19 cellular contexts compared by ENCODE assay signal in genomic region chr14:20179880-20180279, GRCh38. TPM values are rescaled to one million over a fixed set of nuclear protein-coding genes. Genes with fewer than 3 reads are reported as not detected.
"Had no signal": no experiment of that assay in that cellular context is flagged by ENCODE, and none has a peak within 500 bp of the region (broad histone marks: within the 10 kb centered on the region; RNA-seq: fewer than 3 reads in every experiment).

No MANE protein-coding gene starts in this region.

- H3K9me3 ChIP-seq: testis had no signal

- H3K27ac Mint-ChIP-seq: activated naive CD4-positive, alpha-beta T cell treated with anti-CD3 and anti-CD28 coated beads, Interleukin-2, amount 50 U/mL, for 72 hours; stimulated activated naive CD8-positive, alpha-beta T cell treated with anti-CD3 and anti-CD28 coated beads, Interleukin-15, amount 100 ng/mL, for 72 hours; T-helper 17 cell had no signal

- H3K4me1 ChIP-seq: testis had no signal

- H3K9me3 Mint-ChIP-seq: activated naive CD4-positive, alpha-beta T cell treated with anti-CD3 and anti-CD28 coated beads, Interleukin-2, amount 50 U/mL, for 72 hours; activated T-cell treated with anti-CD3 and anti-CD28 coated beads, Interleukin-2, amount 50 U/mL, for 4 hours; stimulated activated naive CD8-positive, alpha-beta T cell treated with anti-CD3 and anti-CD28 coated beads, Interleukin-15, amount 100 ng/mL, for 72 hours had no signal

- H3K4me3 Mint-ChIP-seq: activated T-cell treated with anti-CD3 and anti-CD28 coated beads, Interleukin-2, amount 50 U/mL, for 4 hours; stimulated activated naive CD8-positive, alpha-beta T cell treated with anti-CD3 and anti-CD28 coated beads, Interleukin-15, amount 100 ng/mL, for 72 hours; T-helper 17 cell had no signal

- ATAC-seq: activated naive CD4-positive, alpha-beta T cell treated with anti-CD3 and anti-CD28 coated beads, Interleukin-2, amount 50 U/mL, for 72 hours; activated T-cell treated with anti-CD3 and anti-CD28 coated beads, Interleukin-2, amount 50 U/mL, for 4 hours; stimulated activated naive CD8-positive, alpha-beta T cell treated with anti-CD3 and anti-CD28 coated beads, Interleukin-15, amount 100 ng/mL, for 72 hours; T-helper 17 cell had no signal

- H3K4me1 Mint-ChIP-seq: stimulated activated naive CD8-positive, alpha-beta T cell treated with anti-CD3 and anti-CD28 coated beads, Interleukin-15, amount 100 ng/mL, for 72 hours had no signal

- H3K27me3 ChIP-seq: brain microvascular endothelial cell, testis had no signal

- H3K4me3 ChIP-seq: testis had no signal

- H3K36me3 Mint-ChIP-seq: activated naive CD4-positive, alpha-beta T cell treated with anti-CD3 and anti-CD28 coated beads, Interleukin-2, amount 50 U/mL, for 72 hours had no signal

- H3K36me3 ChIP-seq: brain microvascular endothelial cell had no signal

- H3K27ac ChIP-seq: brain microvascular endothelial cell, testis had no signal

- DNase-seq: activated CD4-positive, alpha-beta T cell treated with anti-CD3 and anti-CD28 coated beads, Interleukin-2, amount 50 U/mL, for 4 hours; activated effector memory CD4-positive, alpha-beta T cell treated with anti-CD3 and anti-CD28 coated beads, Interleukin-2, amount 50 U/mL, for 16 hours; activated T-cell treated with anti-CD3 and anti-CD28 coated beads, Interleukin-2, amount 50 U/mL, for 4 hours; brain microvascular endothelial cell; left cardiac atrium; mesendoderm; stimulated activated CD4-positive, alpha-beta T cell treated with anti-CD3 and anti-CD28 coated beads, Interleukin-15, amount 100 ng/mL, for 24 hours; stimulated activated CD4-positive, alpha-beta T cell treated with anti-CD3 and anti-CD28 coated beads, Interleukin-4, amount 100 ng/mL, for 24 hours; stimulated activated naive CD8-positive, alpha-beta T cell treated with anti-CD3 and anti-CD28 coated beads, Interleukin-15, amount 100 ng/mL, for 72 hours; T-helper 17 cell had no signal

RNA-seq across cellular contexts. Expression of gene OR11G2, which starts 10.8 kb away (rescaled TPM):
- total RNA-seq: activated naive CD4-positive, alpha-beta T cell treated with anti-CD3 and anti-CD28 coated beads, Interleukin-2, amount 50 U/mL, for 72 hours; activated T-cell treated with anti-CD3 and anti-CD28 coated beads, Interleukin-2, amount 50 U/mL, for 4 hours; cerebellum; dermis microvascular lymphatic vessel endothelial cell; left cardiac atrium; osteoblast; skeletal muscle tissue; T-helper 17 cell; testis; urinary bladder had no signal
- polyA plus RNA-seq: esophagus, neural cell, urinary bladder had no signal

RNA-seq across cellular contexts. Expression of gene OR4N5, which starts 41.3 kb away (rescaled TPM):
- total RNA-seq: activated naive CD4-positive, alpha-beta T cell treated with anti-CD3 and anti-CD28 coated beads, Interleukin-2, amount 50 U/mL, for 72 hours; activated T-cell treated with anti-CD3 and anti-CD28 coated beads, Interleukin-2, amount 50 U/mL, for 4 hours; cerebellum; dermis microvascular lymphatic vessel endothelial cell; left cardiac atrium; osteoblast; skeletal muscle tissue; T-helper 17 cell; testis; urinary bladder had no signal
- polyA plus RNA-seq: esophagus, neural cell, urinary bladder had no signal

RNA-seq across cellular contexts. Expression of gene OR11H6, which starts 43.6 kb away (rescaled TPM):
- total RNA-seq: activated naive CD4-positive, alpha-beta T cell treated with anti-CD3 and anti-CD28 coated beads, Interleukin-2, amount 50 U/mL, for 72 hours; activated T-cell treated with anti-CD3 and anti-CD28 coated beads, Interleukin-2, amount 50 U/mL, for 4 hours; cerebellum; dermis microvascular lymphatic vessel endothelial cell; left cardiac atrium; osteoblast; skeletal muscle tissue; T-helper 17 cell; testis; urinary bladder had no signal
- polyA plus RNA-seq: esophagus, neural cell, urinary bladder had no signal

RNA-seq across cellular contexts. Expression of gene OR11H7, which starts 48.9 kb away (rescaled TPM):
- total RNA-seq: activated naive CD4-positive, alpha-beta T cell treated with anti-CD3 and anti-CD28 coated beads, Interleukin-2, amount 50 U/mL, for 72 hours; activated T-cell treated with anti-CD3 and anti-CD28 coated beads, Interleukin-2, amount 50 U/mL, for 4 hours; cerebellum; dermis microvascular lymphatic vessel endothelial cell; left cardiac atrium; osteoblast; skeletal muscle tissue; T-helper 17 cell; testis; urinary bladder had no signal
- polyA plus RNA-seq: esophagus, neural cell, urinary bladder had no signal

RNA-seq across cellular contexts. Expression of gene OR11H4, which starts 59.2 kb away (rescaled TPM):
- total RNA-seq: activated naive CD4-positive, alpha-beta T cell treated with anti-CD3 and anti-CD28 coated beads, Interleukin-2, amount 50 U/mL, for 72 hours; activated T-cell treated with anti-CD3 and anti-CD28 coated beads, Interleukin-2, amount 50 U/mL, for 4 hours; cerebellum; dermis microvascular lymphatic vessel endothelial cell; left cardiac atrium; osteoblast; skeletal muscle tissue; T-helper 17 cell; urinary bladder had no signal
- polyA plus RNA-seq: esophagus, neural cell, urinary bladder had no signal
